8 cellular contexts compared by ENCODE assay signal in the genomic region with DNA sequence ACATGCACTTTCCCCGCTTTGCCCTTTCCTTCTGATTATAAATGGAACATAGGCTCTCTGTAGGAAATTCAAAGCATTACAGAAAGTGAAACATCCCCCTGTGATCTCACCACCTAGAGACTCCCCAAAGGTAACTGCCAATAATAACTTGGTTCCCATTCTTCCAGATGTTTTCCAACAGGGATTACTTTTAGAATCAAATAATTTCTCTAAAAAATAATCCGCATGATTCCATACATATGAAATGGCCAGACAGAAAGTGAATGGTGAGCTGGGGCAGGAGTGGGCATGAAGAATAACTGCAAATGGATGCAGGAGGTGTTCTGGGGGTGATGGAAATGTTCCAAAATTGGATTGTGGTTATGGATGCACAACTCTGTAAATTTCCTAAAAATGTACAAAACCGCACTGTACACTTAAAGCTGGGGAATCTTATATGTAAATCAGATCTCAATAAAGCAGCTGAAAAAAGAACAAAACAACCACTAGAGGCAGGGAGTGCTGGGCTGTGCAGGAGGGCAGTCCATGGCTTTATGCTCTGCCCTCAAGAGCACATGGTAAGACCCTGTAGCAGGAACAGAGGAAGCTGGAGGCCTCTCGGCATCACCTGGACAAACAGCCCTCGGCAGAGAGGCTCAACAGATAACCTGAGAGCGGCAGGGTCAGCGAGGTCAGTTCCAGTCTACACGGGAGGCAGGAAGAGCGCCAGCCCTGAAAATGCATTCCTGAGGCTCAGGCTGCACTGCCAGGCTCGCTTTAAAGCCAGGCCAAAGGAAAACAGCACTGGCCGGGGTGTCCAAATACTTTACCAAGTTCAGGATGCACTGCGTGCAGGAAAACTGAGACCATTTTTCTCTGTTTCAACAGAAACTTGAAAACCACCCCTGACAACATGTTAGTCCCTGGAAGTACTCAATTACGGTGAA. TPM values are rescaled to one million over a fixed set of nuclear protein-coding genes. Genes with fewer than 3 reads are reported as not detected.
DNase-seq lines count a peak whose midpoint lies in the region; ATAC-seq and TF ChIP-seq lines count a peak whose summit lies in the region.

No MANE protein-coding gene starts in this region.

- H3K27ac ChIP-seq in left ventricle myocardium inferior (replicated peaks), result peak overlapping the region; percentile 88

- peaks cover 27% of the 10 kb centered on the region for H3K36me3 Mint-ChIP-seq in activated CD4-positive, alpha-beta T cell treated with anti-CD3 and anti-CD28 coated beads, Interleukin-2, amount 10 ng/mL, durations not matched to agents 7 days and 5 days (ENCODE audit: low read depth)
- peaks cover 4% of the 10 kb centered on the region for H3K36me3 Mint-ChIP-seq in activated CD4-positive, alpha-beta memory T cell treated with anti-CD3 and anti-CD28 coated beads for 36 hours
- peaks cover 24 to 30% of the 10 kb centered on the region in 2 donors for H3K36me3 Mint-ChIP-seq in stimulated activated naive B cell treated with anti-CD40 and anti-IgM and Interleukin-4, amounts not matched to agents 10 μg/mL and 1 μg/mL and 100 μg/mL, for 72 hours

- H3K9me3 ChIP-seq in left ventricle myocardium inferior (replicated peaks), result no peaks in the 10 kb centered on the region

- H3K4me3 ChIP-seq in left ventricle myocardium inferior, result no peak overlapping the region

- no peaks in the 10 kb centered on the region for H3K9me3 Mint-ChIP-seq in activated CD4-positive, alpha-beta T cell treated with anti-CD3 and anti-CD28 coated beads, Interleukin-2, amount 10 ng/mL, durations not matched to agents 7 days and 5 days
- H3K9me3 Mint-ChIP-seq in activated CD4-positive, alpha-beta memory T cell treated with anti-CD3 and anti-CD28 coated beads for 36 hours, result no peaks in the 10 kb centered on the region
- no peaks in the 10 kb centered on the region for H3K9me3 Mint-ChIP-seq in stimulated activated naive B cell treated with anti-CD40 and anti-IgM and Interleukin-4, amounts not matched to agents 10 μg/mL and 1 μg/mL and 100 μg/mL, for 72 hours

- POLR2A ChIA-PET in activated CD4-positive, alpha-beta T cell treated with anti-CD3 and anti-CD28 coated beads, Interleukin-2, amount 10 ng/mL, durations not matched to agents 7 days and 5 days (lab: Charles Lee), result no interaction called here
- POLR2A ChIA-PET in activated CD4-positive, alpha-beta memory T cell treated with anti-CD3 and anti-CD28 coated beads for 36 hours (lab: Charles Lee), result no interaction called here

- peaks cover 99% of the 10 kb centered on the region for H3K4me1 ChIP-seq in left ventricle myocardium inferior

- H3K27ac Mint-ChIP-seq in activated CD4-positive, alpha-beta T cell treated with anti-CD3 and anti-CD28 coated beads, Interleukin-2, amount 10 ng/mL, durations not matched to agents 7 days and 5 days, result peak overlapping the region; percentile 66
- peak overlapping the region; percentile 63 for H3K27ac Mint-ChIP-seq in activated CD4-positive, alpha-beta memory T cell treated with anti-CD3 and anti-CD28 coated beads for 36 hours
- H3K27ac Mint-ChIP-seq in stimulated activated naive B cell treated with anti-CD40 and anti-IgM and Interleukin-4, amounts not matched to agents 10 μg/mL and 1 μg/mL and 100 μg/mL, for 72 hours, result peak overlapping the region; percentile 84

- peak; percentile 47 to 50 for ATAC-seq in stimulated activated naive B cell treated with anti-CD40 and anti-IgM and Interleukin-4, amounts not matched to agents 10 μg/mL and 1 μg/mL and 100 μg/mL, for 72 hours (replicated peaks)
- ATAC-seq in HG03469 (IDR thresholded peaks at IDR 0.05; ENCODE audit: unreplicated experiment), result no peak

- no peak for DNase-seq in activated CD4-positive, alpha-beta T cell treated with anti-CD3 and anti-CD28 coated beads, Interleukin-2, amount 10 ng/mL, durations not matched to agents 7 days and 5 days
- no peak for DNase-seq in activated CD4-positive, alpha-beta T cell treated with anti-CD3 and anti-CD28 coated beads for 4 hours
- DNase-seq in activated CD4-positive, alpha-beta memory T cell treated with anti-CD3 and anti-CD28 coated beads for 36 hours, result no peak
- DNase-seq in left ventricle myocardium inferior, result peak; percentile 42
- DNase-seq in stimulated activated naive B cell treated with anti-CD40 and anti-IgM and Interleukin-4, amounts not matched to agents 10 μg/mL and 1 μg/mL and 100 μg/mL, for 72 hours, result no peak
- DNase-seq in OCI-M2 (lab: John Stamatoyannopoulos, UW; ENCODE audit: unreplicated experiment), result no peak
- DNase-seq in UCSD-AML1 (lab: John Stamatoyannopoulos, UW; ENCODE audit: unreplicated experiment), result no peak

- TF ChIP-seq CTCF in left ventricle myocardium inferior (IDR thresholded peaks at IDR 0.05; ENCODE audit: borderline replicate concordance), result peak; percentile 43

- H3K4me3 Mint-ChIP-seq in activated CD4-positive, alpha-beta T cell treated with anti-CD3 and anti-CD28 coated beads, Interleukin-2, amount 10 ng/mL, durations not matched to agents 7 days and 5 days, result no peak overlapping the region
- H3K4me3 Mint-ChIP-seq in activated CD4-positive, alpha-beta memory T cell treated with anti-CD3 and anti-CD28 coated beads for 36 hours, result no peak overlapping the region
- peak overlapping the region in 1 of 2 donors; percentile 23 for H3K4me3 Mint-ChIP-seq in stimulated activated naive B cell treated with anti-CD40 and anti-IgM and Interleukin-4, amounts not matched to agents 10 μg/mL and 1 μg/mL and 100 μg/mL, for 72 hours

- H3K27me3 Mint-ChIP-seq in activated CD4-positive, alpha-beta T cell treated with anti-CD3 and anti-CD28 coated beads, Interleukin-2, amount 10 ng/mL, durations not matched to agents 7 days and 5 days, result no peaks in the 10 kb centered on the region
- H3K27me3 Mint-ChIP-seq in activated CD4-positive, alpha-beta memory T cell treated with anti-CD3 and anti-CD28 coated beads for 36 hours, result no peaks in the 10 kb centered on the region
- H3K27me3 Mint-ChIP-seq in stimulated activated naive B cell treated with anti-CD40 and anti-IgM and Interleukin-4, amounts not matched to agents 10 μg/mL and 1 μg/mL and 100 μg/mL, for 72 hours, result no peaks in the 10 kb centered on the region

- intact Hi-C loops in activated CD4-positive, alpha-beta memory T cell treated with anti-CD3 and anti-CD28 coated beads for 36 hours (cut with micrococcal nuclease), result loop anchor here (5.0 kb wide), 1 partner anchor 68 kb away; no protein-coding TSS in a partner anchor
- intact Hi-C loops in left ventricle myocardium inferior (cut with micrococcal nuclease), result no loop called here

- H3K27me3 ChIP-seq in left ventricle myocardium inferior (ENCODE audit: low read depth), result no peaks in the 10 kb centered on the region

- CTCF ChIA-PET in activated CD4-positive, alpha-beta T cell treated with anti-CD3 and anti-CD28 coated beads, Interleukin-2, amount 10 ng/mL, durations not matched to agents 7 days and 5 days (lab: Charles Lee), result interaction anchor here (1.2 kb wide), 1 partner anchor 137 kb away, joined by 4 read pairs; no protein-coding TSS in a partner anchor
- CTCF ChIA-PET in activated CD4-positive, alpha-beta memory T cell treated with anti-CD3 and anti-CD28 coated beads for 36 hours (lab: Charles Lee), result interaction anchor here (0.9 to 1.2 kb wide), 5 partner anchors 10 to 32 kb away, joined by 3 to 6 read pairs (median 3); no protein-coding TSS in a partner anchor

- peaks cover 68% of the 10 kb centered on the region for H3K4me1 Mint-ChIP-seq in activated CD4-positive, alpha-beta T cell treated with anti-CD3 and anti-CD28 coated beads, Interleukin-2, amount 10 ng/mL, durations not matched to agents 7 days and 5 days
- peaks cover 85% of the 10 kb centered on the region for H3K4me1 Mint-ChIP-seq in activated CD4-positive, alpha-beta memory T cell treated with anti-CD3 and anti-CD28 coated beads for 36 hours (ENCODE audit: low read depth)
- H3K4me1 Mint-ChIP-seq in stimulated activated naive B cell treated with anti-CD40 and anti-IgM and Interleukin-4, amounts not matched to agents 10 μg/mL and 1 μg/mL and 100 μg/mL, for 72 hours, result peaks cover 52 to 84% of the 10 kb centered on the region in 2 donors

- H3K36me3 ChIP-seq in left ventricle myocardium inferior, result no peaks in the 10 kb centered on the region

RNA-seq across cellular contexts. Expression of gene CAPZB, which starts 39.7 kb away (rescaled TPM):
- total RNA-seq in activated CD4-positive, alpha-beta T cell treated with anti-CD3 and anti-CD28 coated beads, Interleukin-2, amount 10 ng/mL, durations not matched to agents 7 days and 5 days, result 100 to 1,000 TPM; 529 to 567 TPM
- 100 to 1,000 TPM; 388 to 419 TPM for total RNA-seq in activated CD4-positive, alpha-beta memory T cell treated with anti-CD3 and anti-CD28 coated beads for 36 hours
- total RNA-seq in left ventricle myocardium inferior, result 217 TPM
